In the genomic region with DNA sequence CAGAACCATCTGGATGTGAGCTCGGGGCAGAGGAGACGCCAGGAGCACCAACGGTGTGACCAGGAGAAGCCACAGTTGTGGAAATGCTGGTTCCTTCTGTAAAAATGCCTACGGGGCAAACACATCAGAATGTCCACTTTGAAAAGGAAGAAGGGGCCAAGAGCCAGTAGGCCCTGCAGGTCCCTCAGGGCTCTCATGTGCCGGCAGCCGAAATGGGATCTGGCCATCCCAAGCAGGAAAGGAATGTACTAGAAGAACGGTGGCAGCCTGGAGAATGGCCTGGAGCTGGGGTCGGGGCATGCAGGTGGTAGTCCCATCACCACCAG, we compare ENCODE assay signal across 12 cellular contexts.
DNase-seq lines count a peak whose midpoint lies in the region; FAIRE-seq and TF ChIP-seq lines count a peak whose summit lies in the region.
"Had no signal": no experiment of that assay in that cellular context is flagged by ENCODE, and none has a peak within 500 bp of the region (broad histone marks: within the 10 kb centered on the region; RNA-seq: fewer than 3 reads in every experiment).

No MANE protein-coding gene starts in this region.

- H3K4me1 ChIP-seq in neuronal stem cell (ENCODE audit: control insufficient read depth in 2 of 2, insufficient read depth in 1 of 2, low read depth in 1 of 2, low read length in 2 of 2), result peaks cover 0 to 16% of the 10 kb centered on the region in 2 donors

- intact Hi-C loops in lower leg skin (cut with DNase I; ENCODE audit: low total_unique reads), result no loop called here

- in situ Hi-C loops in KBM-7 (cut with MboI; ENCODE audit: low pct_unique_long_range_greater_than_20kb, low sequenced_read_pairs), result no loop called here

- no peaks in the 10 kb centered on the region for H3K9me3 Mint-ChIP-seq in IgD-negative memory B cell

- peaks cover 8 to 13% (median 9%) of the 10 kb centered on the region in 3 donors for H3K4me1 Mint-ChIP-seq in IgD-negative memory B cell

- no peak overlapping the region for H2BK12ac ChIP-seq in neuronal stem cell (ENCODE audit: low read length)

- no peak for TF ChIP-seq POLR2A in lower leg skin (IDR thresholded peaks at IDR 0.05)

- H3K18ac ChIP-seq in neuronal stem cell (ENCODE audit: low read length), result peak overlapping the region; percentile 22

- no peak overlapping the region for H3K4me3 ChIP-seq in neuronal stem cell (ENCODE audit: low read length in 2 of 2)
- H3K4me3 ChIP-seq in lower leg skin (ENCODE audit: low read depth, poor library complexity, severe bottlenecking), result no peak overlapping the region
- H3K4me3 ChIP-seq: gastrocnemius medialis had no signal

- no peak overlapping the region for H3K4ac ChIP-seq in neuronal stem cell (ENCODE audit: low read length)

- DNase-seq in caudate nucleus (lab: John Stamatoyannopoulos, UW) (no peak), neuronal stem cell (ENCODE audit: low spot score) (no peak), urothelium cell line (ENCODE audit: low spot score) (no peak), OCI-M1 (lab: John Stamatoyannopoulos, UW) (no peak), KBM-7 (no peak), lower leg skin (ENCODE audit: low spot score in 2 of 2) (no peak)
- DNase-seq: kidney glomerular epithelial cell, NCI-H1092, NCI-H526 treated with DMSO at 0.1 percent for 48 hours had no signal

- H2AK5ac ChIP-seq in neuronal stem cell (ENCODE audit: low read depth, low read length), result no peak overlapping the region

- H2AFZ ChIP-seq in neuronal stem cell (ENCODE audit: low read length), result no peak overlapping the region

- H4K91ac ChIP-seq in neuronal stem cell (ENCODE audit: low read depth, low read length, poor library complexity), result no peak overlapping the region

- WGBS in neuronal stem cell (ENCODE audit: extremely low coverage in 2 of 2, insufficient read length in 2 of 2, insufficient replicate concordance in 1 of 2), 2 donors, result no CpG with 5 or more reads among the region's 8 CpGs
- WGBS in lower leg skin, 2 donors, result 43 to 65% methylated on average over 7 to 8 of the region's 8 CpGs

- H3K36me3 Mint-ChIP-seq in IgD-negative memory B cell, result no peaks in the 10 kb centered on the region

- no peaks in the 10 kb centered on the region for H3K27me3 ChIP-seq in neuronal stem cell (ENCODE audit: control insufficient read depth in 3 of 3, insufficient read depth in 3 of 3, low read depth in 1 of 3, low read length in 3 of 3)
- H3K27me3 ChIP-seq: gastrocnemius medialis had no signal

- H3K79me1 ChIP-seq in neuronal stem cell (ENCODE audit: low read depth, low read length), result peaks cover 11% of the 10 kb centered on the region

- TF ChIP-seq CTCF in C4-2B (conservative IDR thresholded peaks at IDR 0.05), result no peak
- TF ChIP-seq CTCF in lower leg skin (IDR thresholded peaks at IDR 0.05), result no peak

- no peak overlapping the region for H3K9ac ChIP-seq in neuronal stem cell (ENCODE audit: low read depth, low read length, poor library complexity)

- H3K27ac ChIP-seq in C4-2B, result peak overlapping the region; percentile 48
- H3K27ac ChIP-seq in caudate nucleus (ENCODE audit: low read depth, low read length), result peak overlapping the region; percentile 24
- no peak overlapping the region for H3K27ac ChIP-seq in neuronal stem cell (replicated peaks; ENCODE audit: low read length)
- H3K27ac ChIP-seq: gastrocnemius medialis had no signal

- no peak for FAIRE-seq in urothelium cell line (lab: Jason Lieb, UNC)

- H3K27ac Mint-ChIP-seq in IgD-negative memory B cell, result peak overlapping the region; percentile 79 to 97 (median 91)

- no peaks in the 10 kb centered on the region for H3K27me3 Mint-ChIP-seq in IgD-negative memory B cell

- H3K23ac ChIP-seq in neuronal stem cell (ENCODE audit: low read depth, low read length, poor library complexity), result peak overlapping the region; percentile 12

- H3K9me3 ChIP-seq in neuronal stem cell (replicated peaks in 1 of 2; ENCODE audit: control insufficient read depth in 2 of 2, insufficient read depth in 1 of 2, low read depth in 1 of 2, low read length in 2 of 2), result peaks cover 10 to 15% of the 10 kb centered on the region in 2 donors
- H3K9me3 ChIP-seq: gastrocnemius medialis had no signal

- H3K36me3 ChIP-seq in neuronal stem cell (replicated peaks in 1 of 2; ENCODE audit: control insufficient read depth in 2 of 2, insufficient read depth in 2 of 2, low read length in 2 of 2), result peaks cover 15 to 26% of the 10 kb centered on the region in 2 donors
- H3K36me3 ChIP-seq: gastrocnemius medialis had no signal

- no peak overlapping the region for H4K8ac ChIP-seq in neuronal stem cell (ENCODE audit: low read depth, low read length)

- peak overlapping the region; percentile 16 for H2BK5ac ChIP-seq in neuronal stem cell (ENCODE audit: low read length)

- no peak overlapping the region for H2BK15ac ChIP-seq in neuronal stem cell (ENCODE audit: low read length)

- no peak overlapping the region for H3K14ac ChIP-seq in neuronal stem cell (ENCODE audit: low read length)

- H3K4me3 Mint-ChIP-seq in IgD-negative memory B cell, result peak overlapping the region in 2 of 4 donors; percentile 85

- H2BK120ac ChIP-seq in neuronal stem cell (ENCODE audit: low read depth, low read length), result no peak overlapping the region

- H3K4me2 ChIP-seq in neuronal stem cell (ENCODE audit: insufficient read depth, low read length, poor library complexity, severe bottlenecking), result no peak overlapping the region
